ENCODE assay signal across 26 cellular contexts in genomic region chr22:48410536-48410935, GRCh38.
"Had no signal": no experiment of that assay in that cellular context is flagged by ENCODE, and none has a peak within 500 bp of the region (broad histone marks: within the 10 kb centered on the region; RNA-seq: fewer than 3 reads in every experiment).

No MANE protein-coding gene starts in this region.

- H2AFZ ChIP-seq: hepatocyte had no signal

- H3K79me2 ChIP-seq: hepatocyte had no signal

- H3K4me3 Mint-ChIP-seq: dendritic cell treated with granulocyte-macrophage colony-stimulating factor and Interleukin-4, amounts not matched to agents 40 ng/mL and 50 ng/mL, for 4 days; effector memory CD8-positive, alpha-beta T cell; endodermal cell; immature natural killer cell had no signal

- H3K27ac ChIP-seq: colonic mucosa, epithelial cell of prostate, esophagus squamous epithelium, gastroesophageal sphincter, heart left ventricle, hepatocyte, left lung, lower lobe of right lung had no signal

- H3K4me3 ChIP-seq: colonic mucosa, esophagus squamous epithelium, gastroesophageal sphincter, heart left ventricle, hepatocyte, left lung, lower lobe of right lung had no signal

- ATAC-seq: effector memory CD8-positive, alpha-beta T cell; esophagus mucosa; gastroesophageal sphincter; heart left ventricle; left colon; left lung; left ventricle myocardium superior; lower lobe of right lung had no signal

- H3K36me3 ChIP-seq: colonic mucosa, esophagus squamous epithelium, gastroesophageal sphincter, heart left ventricle, left lung, lower lobe of right lung had no signal

- H3K4me2 ChIP-seq: hepatocyte had no signal

- H3K4me1 ChIP-seq: colonic mucosa, esophagus squamous epithelium, gastroesophageal sphincter, heart left ventricle, left lung, lower lobe of right lung had no signal

- H3K36me3 Mint-ChIP-seq: immature natural killer cell had no signal

- H3K4me1 Mint-ChIP-seq: immature natural killer cell had no signal

- H3K27ac Mint-ChIP-seq: dendritic cell treated with granulocyte-macrophage colony-stimulating factor and Interleukin-4, amounts not matched to agents 40 ng/mL and 50 ng/mL, for 4 days; effector memory CD8-positive, alpha-beta T cell; endodermal cell; immature natural killer cell had no signal

- H3K9me3 Mint-ChIP-seq: dendritic cell treated with granulocyte-macrophage colony-stimulating factor and Interleukin-4, amounts not matched to agents 40 ng/mL and 50 ng/mL, for 4 days; effector memory CD8-positive, alpha-beta T cell; endodermal cell had no signal

- H3K9me3 ChIP-seq: colonic mucosa, esophagus squamous epithelium, lower lobe of right lung had no signal

- DNase-seq: cerebellar nuclear complex; colonic mucosa; cortex of kidney; effector CD8-positive, alpha-beta T cell; effector memory CD8-positive, alpha-beta T cell; endodermal cell; erythroblast; esophagus squamous epithelium; foreskin fibroblast; heart left ventricle; hypothalamus; immature natural killer cell; islet precursor cell; kidney; kidney glomerular epithelial cell; left colon; left lung; left ventricle myocardium superior; lower lobe of right lung; mesenchymal stem cell; midbrain had no signal

- H3K27me3 ChIP-seq: colonic mucosa, hepatocyte, left lung had no signal
